35 cellular contexts compared by ENCODE assay signal in genomic region chr5:25604682-25605081, GRCh38.
"Had no signal": no experiment of that assay in that cellular context is flagged by ENCODE, and none has a peak within 500 bp of the region (broad histone marks: within the 10 kb centered on the region; RNA-seq: fewer than 3 reads in every experiment).

No MANE protein-coding gene starts in this region.

- H3K27me3 ChIP-seq: MG63 had no signal

- DNase-seq: MG63, MM.1S, MV-4-11, NCI-H1048, NCI-H1092, NCI-H1092 treated with DMSO at 0.1 percent for 48 hours, NCI-H1105, NCI-H1105 treated with DMSO at 0.1 percent for 48 hours, NCI-H1417, NCI-H1417 treated with DMSO at 0.1 percent for 48 hours, NCI-H1436, NCI-H1436 treated with DMSO at 0.1 percent for 48 hours, NCI-H146, NCI-H1694, NCI-H1694 treated with DMSO at 0.1 percent for 48 hours, NCI-H187, NCI-H187 treated with DMSO at 0.1 percent for 48 hours, NCI-H1930, NCI-H2029, NCI-H2029 treated with DMSO at 0.1 percent for 48 hours, NCI-H2081, NCI-H2081 treated with DMSO at 0.1 percent for 48 hours, NCI-H2107, NCI-H2171, NCI-H2171 treated with DMSO at 0.1 percent for 48 hours, NCI-H2227 treated with DMSO at 0.1 percent for 48 hours, NCI-H226, NCI-H345, NCI-H446, NCI-H446 treated with DMSO at 0.1 percent for 48 hours, NCI-H510A, NCI-H510A treated with DMSO at 0.1 percent for 48 hours, NCI-H524, NCI-H524 treated with DMSO at 0.1 percent for 48 hours, NCI-H526 had no signal

- H3K4me3 ChIP-seq: MG63 had no signal

- H3K36me3 ChIP-seq: MG63 had no signal

- H3K9me3 ChIP-seq: MG63 had no signal
